30 cellular contexts compared by ENCODE assay signal in genomic region chr11:76193219-76193618, GRCh38. TPM values are rescaled to one million over a fixed set of nuclear protein-coding genes. Genes with fewer than 3 reads are reported as not detected.
"Had no signal": no experiment of that assay in that cellular context is flagged by ENCODE, and none has a peak within 500 bp of the region (broad histone marks: within the 10 kb centered on the region; RNA-seq: fewer than 3 reads in every experiment).

No MANE protein-coding gene starts in this region.

- FAIRE-seq: astrocyte, keratinocyte had no signal

- H3K27ac ChIP-seq: brain microvascular endothelial cell, coronary artery, dorsolateral prefrontal cortex, gastrocnemius medialis, ovary, right lobe of liver, transverse colon had no signal

- H3K27me3 ChIP-seq: brain microvascular endothelial cell, gastrocnemius medialis, ovary, right lobe of liver, transverse colon had no signal

- H3K4me1 Mint-ChIP-seq: activated T-helper 17 cell treated with anti-CD3 and anti-CD28 coated beads, Interleukin-2, amount 50 U/mL, for 72 hours had no signal

- H3K4me1 ChIP-seq: gastrocnemius medialis, right lobe of liver, transverse colon had no signal

- H3K27me3 Mint-ChIP-seq: activated T-cell treated with anti-CD3 and anti-CD28 coated beads, Interleukin-2, amount 50 U/mL, for 24 hours; activated T-helper 17 cell treated with anti-CD3 and anti-CD28 coated beads, Interleukin-2, amount 50 U/mL, for 72 hours; natural killer cell treated with Interleukin-12 subunit alpha and Interleukin-12 subunit beta and Interleukin-15 and Interleukin-18, amount 100 ng/mL, for 72 hours had no signal

- H3K4me3 Mint-ChIP-seq: activated T-cell treated with anti-CD3 and anti-CD28 coated beads, Interleukin-2, amount 50 U/mL, for 24 hours; activated T-helper 17 cell treated with anti-CD3 and anti-CD28 coated beads, Interleukin-2, amount 50 U/mL, for 72 hours; natural killer cell treated with Interleukin-12 subunit alpha and Interleukin-12 subunit beta and Interleukin-15 and Interleukin-18, amount 100 ng/mL, for 72 hours; T-helper 2 cell treated with Interferon-gamma antibody and Interleukin-4, amounts not matched to agents 5 μg/mL and 100 μg/mL, for 36 hours had no signal

- DNase-seq: activated CD4-positive, alpha-beta T cell treated with anti-CD3 and anti-CD28 coated beads for 4 hours; activated CD4-positive, alpha-beta T cell treated with anti-CD3 and anti-CD28 coated beads, Interleukin-2, amount 50 U/mL, for 48 hours; activated CD4-positive, CD25-positive, alpha-beta regulatory T cell; activated CD8-positive, alpha-beta memory T cell treated with anti-CD3 and anti-CD28 coated beads, Interleukin-2, amount 50 U/mL, for 48 hours; activated gamma-delta T cell treated with Interleukin-2 at 50 U/mL for 16 hours; activated naive CD4-positive, alpha-beta T cell treated with anti-CD3 and anti-CD28 coated beads, Interleukin-2, amount 50 U/mL, for 16 hours; activated T-cell treated with anti-CD3 and anti-CD28 coated beads, Interleukin-2, amount 50 U/mL, for 24 hours; amniotic stem cell; brain microvascular endothelial cell; dorsolateral prefrontal cortex; effector memory CD4-positive, alpha-beta T cell; erythroblast; gastrocnemius medialis; glutamatergic neuron; left cardiac atrium; left ventricle myocardium superior; mucosa of descending colon; ovary; right lobe of liver; stimulated activated CD4-positive, alpha-beta T cell treated with anti-CD3 and anti-CD28 coated beads, Interleukin-2, amount 100 ng/mL, for 48 hours; stimulated activated naive CD4-positive, alpha-beta T cell treated with Interleukin-2 at 50 U/mL for 16 hours; transverse colon had no signal

- H3K27ac Mint-ChIP-seq: activated T-cell treated with anti-CD3 and anti-CD28 coated beads, Interleukin-2, amount 50 U/mL, for 24 hours; activated T-helper 17 cell treated with anti-CD3 and anti-CD28 coated beads, Interleukin-2, amount 50 U/mL, for 72 hours; natural killer cell treated with Interleukin-12 subunit alpha and Interleukin-12 subunit beta and Interleukin-15 and Interleukin-18, amount 100 ng/mL, for 72 hours; progenitor cell of endocrine pancreas; T-helper 2 cell treated with Interferon-gamma antibody and Interleukin-4, amounts not matched to agents 5 μg/mL and 100 μg/mL, for 36 hours had no signal

- H3K9me3 ChIP-seq: gastrocnemius medialis, mucosa of descending colon, ovary, right lobe of liver, transverse colon had no signal

- H3K36me3 Mint-ChIP-seq: natural killer cell treated with Interleukin-12 subunit alpha and Interleukin-12 subunit beta and Interleukin-15 and Interleukin-18, amount 100 ng/mL, for 72 hours had no signal

- ATAC-seq: activated T-helper 17 cell treated with anti-CD3 and anti-CD28 coated beads, Interleukin-2, amount 50 U/mL, for 72 hours; gastrocnemius medialis; left cardiac atrium; left ventricle myocardium superior; mucosa of descending colon; natural killer cell treated with Interleukin-12 subunit alpha and Interleukin-12 subunit beta and Interleukin-15 and Interleukin-18, amount 100 ng/mL, for 72 hours; right lobe of liver had no signal

- H3K9me3 Mint-ChIP-seq: activated T-cell treated with anti-CD3 and anti-CD28 coated beads, Interleukin-2, amount 50 U/mL, for 24 hours; activated T-helper 17 cell treated with anti-CD3 and anti-CD28 coated beads, Interleukin-2, amount 50 U/mL, for 72 hours; natural killer cell treated with Interleukin-12 subunit alpha and Interleukin-12 subunit beta and Interleukin-15 and Interleukin-18, amount 100 ng/mL, for 72 hours; T-helper 2 cell treated with Interferon-gamma antibody and Interleukin-4, amounts not matched to agents 5 μg/mL and 100 μg/mL, for 36 hours had no signal

- H3K4me3 ChIP-seq: coronary artery, dorsolateral prefrontal cortex, gastrocnemius medialis, mucosa of descending colon, ovary, right lobe of liver, transverse colon had no signal

- H3K36me3 ChIP-seq: brain microvascular endothelial cell, ovary, right lobe of liver, transverse colon had no signal

RNA-seq across cellular contexts. Expression of gene WNT11, which starts 13.1 kb away (rescaled TPM):
- total RNA-seq: activated T-helper 17 cell treated with anti-CD3 and anti-CD28 coated beads, Interleukin-2, amount 50 U/mL, for 72 hours; renal cortical epithelial cell had no signal
- polyA plus RNA-seq: keratinocyte had no signal
